Comparison of ENCODE assay signal across 14 cellular contexts in genomic region chr4:143405197-143405730, GRCh38.
DNase-seq lines count a peak whose midpoint lies in the region; ATAC-seq and TF ChIP-seq lines count a peak whose summit lies in the region.
"Had no signal": no experiment of that assay in that cellular context is flagged by ENCODE, and none has a peak within 500 bp of the region (broad histone marks: within the 10 kb centered on the region; RNA-seq: fewer than 3 reads in every experiment).

No MANE protein-coding gene starts in this region.

- DNase-seq in T-helper 1 cell = no peak
- no peak for DNase-seq in ascending aorta (ENCODE audit: low spot score in 2 of 2)
- DNase-seq in spleen = no peak
- DNase-seq in medulla oblongata (ENCODE audit: extremely low spot score) = no peak
- DNase-seq in NCI-H82 (lab: John Stamatoyannopoulos, UW) = no peak
- DNase-seq: EL, glutamatergic neuron, MG63, NCI-H774 had no signal

- intact Hi-C loops in ascending aorta (cut with DNase I) = loop anchor here (5.0 kb wide), 1 partner anchor 118 kb away; no protein-coding TSS in a partner anchor
- intact Hi-C loops in spleen (cut with DNase I; ENCODE audit: low total_unique reads) = no loop called here

- H3K4me1 ChIP-seq in ascending aorta (peaks cover 8 to 68% of the 10 kb centered on the region in 2 donors), spleen (peaks cover 21 to 67% (median 53%) of the 10 kb centered on the region in 6 donors)

- peak overlapping the region; percentile 4 for H3K27ac Mint-ChIP-seq in T-helper 1 cell treated with Interleukin-12 subunit alpha and Interleukin-12 subunit beta and Interleukin-4 antibody, amounts not matched to agents 30 μg/mL and 1 μg/mL, for 36 hours

- no peak for TF ChIP-seq POLR2A in spleen (IDR thresholded peaks at IDR 0.05)

- H3K27me3 ChIP-seq in ascending aorta = no peaks in the 10 kb centered on the region
- no peaks in the 10 kb centered on the region for H3K27me3 ChIP-seq in spleen (replicated peaks in 1 of 7)
- H3K27me3 ChIP-seq: MG63 had no signal

- H3K36me3 Mint-ChIP-seq in T-helper 1 cell treated with Interleukin-12 subunit alpha and Interleukin-12 subunit beta and Interleukin-4 antibody, amounts not matched to agents 30 μg/mL and 1 μg/mL, for 36 hours (ENCODE audit: low read depth) = no peaks in the 10 kb centered on the region

- H3K4me3 ChIP-seq in ascending aorta (no peak overlapping the region), spleen (no peak overlapping the region)
- H3K4me3 ChIP-seq: MG63 had no signal

- peak overlapping the region; percentile 49 to 57 for H3K27ac ChIP-seq in ascending aorta
- peak overlapping the region in 7 of 8 donors; percentile 21 to 68 (median 30) for H3K27ac ChIP-seq in spleen
- H3K27ac ChIP-seq: 22Rv1 had no signal

- WGBS in spleen, 5 donors = 5 to 14% (median 10%) methylated on average over 1 of the region's 1 CpG

- peaks cover 12% of the 10 kb centered on the region for H3K4me1 Mint-ChIP-seq in T-helper 1 cell treated with Interleukin-12 subunit alpha and Interleukin-12 subunit beta and Interleukin-4 antibody, amounts not matched to agents 30 μg/mL and 1 μg/mL, for 36 hours (ENCODE audit: low read depth)

- no peak overlapping the region for H3K4me3 Mint-ChIP-seq in T-helper 1 cell treated with Interleukin-12 subunit alpha and Interleukin-12 subunit beta and Interleukin-4 antibody, amounts not matched to agents 30 μg/mL and 1 μg/mL, for 36 hours
- H3K4me3 Mint-ChIP-seq: nephron had no signal

- TF ChIP-seq CTCF in ascending aorta (IDR thresholded peaks at IDR 0.05) (no peak), spleen (IDR thresholded peaks at IDR 0.05 in 8 of 11, conservative IDR thresholded peaks at IDR 0.05 in 3 of 11) (no peak)

- H3K9me3 ChIP-seq in ascending aorta (no peaks in the 10 kb centered on the region), spleen (no peaks in the 10 kb centered on the region)
- H3K9me3 ChIP-seq: MG63 had no signal

- H3K36me3 ChIP-seq in ascending aorta (no peaks in the 10 kb centered on the region), spleen (no peaks in the 10 kb centered on the region)
- H3K36me3 ChIP-seq: MG63 had no signal

- H3K27me3 Mint-ChIP-seq in T-helper 1 cell treated with Interleukin-12 subunit alpha and Interleukin-12 subunit beta and Interleukin-4 antibody, amounts not matched to agents 30 μg/mL and 1 μg/mL, for 36 hours (ENCODE audit: low read depth) = peaks cover 4% of the 10 kb centered on the region

- ATAC-seq in HG02885 (IDR thresholded peaks at IDR 0.05; ENCODE audit: poor library complexity, unreplicated experiment) (peak; percentile 15), HG03439 (IDR thresholded peaks at IDR 0.05; ENCODE audit: unreplicated experiment) (no peak)

- H3K9me3 Mint-ChIP-seq in T-helper 1 cell treated with Interleukin-12 subunit alpha and Interleukin-12 subunit beta and Interleukin-4 antibody, amounts not matched to agents 30 μg/mL and 1 μg/mL, for 36 hours = no peaks in the 10 kb centered on the region
- H3K9me3 Mint-ChIP-seq: nephron had no signal
